ENCODE assay signal across 1 cellular context in the genomic region with DNA sequence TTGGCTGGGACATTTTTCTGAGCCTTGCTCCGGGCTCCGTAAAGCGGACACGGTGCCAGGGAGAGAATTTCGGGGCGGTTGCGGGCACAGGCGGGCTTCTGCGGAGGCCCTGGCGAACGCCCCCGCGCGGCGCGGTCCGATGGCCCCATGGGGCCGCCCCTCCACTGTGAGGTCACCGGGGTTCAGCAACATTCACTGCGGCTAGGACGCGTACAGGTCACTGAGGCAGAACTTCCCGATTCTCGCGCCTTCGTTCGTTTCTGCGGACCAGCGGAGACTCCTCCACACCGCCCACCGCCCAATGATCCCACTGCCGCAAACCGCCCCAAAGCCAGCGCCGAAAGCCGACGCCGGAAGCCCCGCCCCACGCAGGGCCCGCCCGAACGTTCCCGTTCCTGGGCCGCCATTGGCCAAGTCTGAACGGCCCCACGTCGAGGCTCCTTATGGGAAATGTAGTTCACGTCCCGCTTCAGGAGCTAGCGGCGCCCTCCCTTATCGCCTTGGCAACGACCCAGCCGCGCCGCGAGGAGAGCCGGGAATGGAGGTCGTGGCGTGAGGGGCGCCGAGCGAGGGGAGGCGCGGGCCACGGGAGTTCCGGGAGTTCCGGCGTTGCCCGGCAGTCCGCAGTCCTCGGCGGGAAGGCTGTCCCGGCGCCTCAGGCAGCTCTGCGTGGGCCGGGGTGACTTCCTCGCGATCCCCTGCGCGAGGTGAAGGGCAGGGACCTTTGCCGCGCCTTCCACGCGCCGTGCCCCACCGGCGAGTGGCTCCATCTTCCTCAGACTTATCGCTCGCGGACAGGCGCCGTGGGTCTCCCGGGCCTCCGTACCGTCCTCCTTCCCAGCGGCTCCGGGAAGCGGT.
TF ChIP-seq lines count a peak whose summit lies in the region.

A gene (plus strand): TSS at position 498 of the 858 bp plus-strand sequence. CDS start 499 bp downstream, outside the sequence.

TF ChIP-seq in K562, 482 proteins besides CTCF, POLR2A, EP300 and RAD21 (continued from another document and continues in another):
- TF ChIP-seq, protein P1, sequence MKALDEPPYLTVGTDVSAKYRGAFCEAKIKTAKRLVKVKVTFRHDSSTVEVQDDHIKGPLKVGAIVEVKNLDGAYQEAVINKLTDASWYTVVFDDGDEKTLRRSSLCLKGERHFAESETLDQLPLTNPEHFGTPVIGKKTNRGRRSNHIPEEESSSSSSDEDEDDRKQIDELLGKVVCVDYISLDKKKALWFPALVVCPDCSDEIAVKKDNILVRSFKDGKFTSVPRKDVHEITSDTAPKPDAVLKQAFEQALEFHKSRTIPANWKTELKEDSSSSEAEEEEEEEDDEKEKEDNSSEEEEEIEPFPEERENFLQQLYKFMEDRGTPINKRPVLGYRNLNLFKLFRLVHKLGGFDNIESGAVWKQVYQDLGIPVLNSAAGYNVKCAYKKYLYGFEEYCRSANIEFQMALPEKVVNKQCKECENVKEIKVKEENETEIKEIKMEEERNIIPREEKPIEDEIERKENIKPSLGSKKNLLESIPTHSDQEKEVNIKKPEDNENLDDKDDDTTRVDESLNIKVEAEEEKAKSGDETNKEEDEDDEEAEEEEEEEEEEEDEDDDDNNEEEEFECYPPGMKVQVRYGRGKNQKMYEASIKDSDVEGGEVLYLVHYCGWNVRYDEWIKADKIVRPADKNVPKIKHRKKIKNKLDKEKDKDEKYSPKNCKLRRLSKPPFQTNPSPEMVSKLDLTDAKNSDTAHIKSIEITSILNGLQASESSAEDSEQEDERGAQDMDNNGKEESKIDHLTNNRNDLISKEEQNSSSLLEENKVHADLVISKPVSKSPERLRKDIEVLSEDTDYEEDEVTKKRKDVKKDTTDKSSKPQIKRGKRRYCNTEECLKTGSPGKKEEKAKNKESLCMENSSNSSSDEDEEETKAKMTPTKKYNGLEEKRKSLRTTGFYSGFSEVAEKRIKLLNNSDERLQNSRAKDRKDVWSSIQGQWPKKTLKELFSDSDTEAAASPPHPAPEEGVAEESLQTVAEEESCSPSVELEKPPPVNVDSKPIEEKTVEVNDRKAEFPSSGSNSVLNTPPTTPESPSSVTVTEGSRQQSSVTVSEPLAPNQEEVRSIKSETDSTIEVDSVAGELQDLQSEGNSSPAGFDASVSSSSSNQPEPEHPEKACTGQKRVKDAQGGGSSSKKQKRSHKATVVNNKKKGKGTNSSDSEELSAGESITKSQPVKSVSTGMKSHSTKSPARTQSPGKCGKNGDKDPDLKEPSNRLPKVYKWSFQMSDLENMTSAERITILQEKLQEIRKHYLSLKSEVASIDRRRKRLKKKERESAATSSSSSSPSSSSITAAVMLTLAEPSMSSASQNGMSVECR (CRISPR knock-in tag; IDR thresholded peaks at IDR 0.05): peak; percentile 85
- TF ChIP-seq NRF1 (conservative IDR thresholded peaks at IDR 0.05 in 1 of 2, IDR thresholded peaks at IDR 0.05 in 1 of 2) (peak; percentile 82 to 85), HDGF (IDR thresholded peaks at IDR 0.05) (no peak), LARP7 (IDR thresholded peaks at IDR 0.05) (no peak), ETV5 (CRISPR knock-in tag; IDR thresholded peaks at IDR 0.05; ENCODE audit: low read depth) (0 out of 2 replicates have a peak, but pooled peaks have one; percentile 58), PPARD (CRISPR knock-in tag; IDR thresholded peaks at IDR 0.05) (no peak), HMG20B (CRISPR knock-in tag; IDR thresholded peaks at IDR 0.05) (no peak), BHLHE40 (IDR thresholded peaks at IDR 0.05; ENCODE audit: low read length) (no peak; the same call in 1 of the 2 replicates), HOXB6 (CRISPR knock-in tag; IDR thresholded peaks at IDR 0.05; ENCODE audit: borderline replicate concordance) (no peak), NONO (IDR thresholded peaks at IDR 0.05; ENCODE audit: low read depth in 2 of 2, low read length in 1 of 2) (peak; percentile 17 to 90; a peak in 2 of 4 replicates), GABPB2 (CRISPR knock-in tag; conservative IDR thresholded peaks at IDR 0.05) (no peak), RCOR1 (IDR thresholded peaks at IDR 0.05; ENCODE audit: borderline replicate concordance in 1 of 2, low read depth in 2 of 2, low read length in 2 of 2) (0 out of 4 replicates have a peak, but pooled peaks of 1 of the 2 experiments have one; percentile 4), CBX8 (IDR thresholded peaks at IDR 0.05; ENCODE audit: borderline replicate concordance, extremely low read depth, low read depth, low read length, poor library complexity, severe bottlenecking) (no peak), TAF9B (IDR thresholded peaks at IDR 0.05; ENCODE audit: partially characterized antibody) (peak; percentile 77), ZNF717 (CRISPR knock-in tag; IDR thresholded peaks at IDR 0.05) (no peak), ZNF778 (CRISPR knock-in tag; IDR thresholded peaks at IDR 0.05) (no peak), TARDBP (IDR thresholded peaks at IDR 0.05) (0 out of 2 replicates have a peak, but pooled peaks have one; percentile 62), MBD2 (IDR thresholded peaks at IDR 0.05; ENCODE audit: borderline replicate concordance, low read depth) (peak; percentile 93), BCL6 (CRISPR knock-in tag; IDR thresholded peaks at IDR 0.05) (no peak), RFX1 (IDR thresholded peaks at IDR 0.05) (peak; percentile 94), CBX1 (IDR thresholded peaks at IDR 0.05; ENCODE audit: low read depth) (0 out of 2 replicates have a peak, but pooled peaks have one; percentile 15), KHSRP (IDR thresholded peaks at IDR 0.05) (no peak), SLC30A9 (CRISPR knock-in tag; IDR thresholded peaks at IDR 0.05) (no peak), POLR3G (IDR thresholded peaks at IDR 0.05; ENCODE audit: extremely low read depth, insufficient read length, insufficient replicate concordance) (no peak), MCM3 (IDR thresholded peaks at IDR 0.05) (no peak), EHMT2 (IDR thresholded peaks at IDR 0.05) (no peak), POLR2B (IDR thresholded peaks at IDR 0.05; ENCODE audit: low read depth, partially characterized antibody) (peak; percentile 95), HCFC1 (IDR thresholded peaks at IDR 0.05; ENCODE audit: low read depth, low read length) (peak; percentile 95), NUFIP1 (IDR thresholded peaks at IDR 0.05; ENCODE audit: partially characterized antibody) (no peak), ZBTB8A (IDR thresholded peaks at IDR 0.05; ENCODE audit: partially characterized antibody) (no peak), BCOR (IDR thresholded peaks at IDR 0.05) (no peak), CCAR2 (IDR thresholded peaks at IDR 0.05; ENCODE audit: low read depth, low read length) (no peak), MEIS2 (IDR thresholded peaks at IDR 0.05; ENCODE audit: partially characterized antibody) (peak; percentile 33), FOXJ2 (tag; IDR thresholded peaks at IDR 0.05) (no peak), IRF2 (CRISPR knock-in tag; IDR thresholded peaks at IDR 0.05) (no peak), ARNT (IDR thresholded peaks at IDR 0.05) (no peak), HNRNPUL1 (IDR thresholded peaks at IDR 0.05; ENCODE audit: low read length) (no peak)
- TF ChIP-seq, protein P2, sequence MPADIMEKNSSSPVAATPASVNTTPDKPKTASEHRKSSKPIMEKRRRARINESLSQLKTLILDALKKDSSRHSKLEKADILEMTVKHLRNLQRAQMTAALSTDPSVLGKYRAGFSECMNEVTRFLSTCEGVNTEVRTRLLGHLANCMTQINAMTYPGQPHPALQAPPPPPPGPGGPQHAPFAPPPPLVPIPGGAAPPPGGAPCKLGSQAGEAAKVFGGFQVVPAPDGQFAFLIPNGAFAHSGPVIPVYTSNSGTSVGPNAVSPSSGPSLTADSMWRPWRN (IDR thresholded peaks at IDR 0.05; ENCODE audit: low read depth): no peak
- TF ChIP-seq, protein P3, sequence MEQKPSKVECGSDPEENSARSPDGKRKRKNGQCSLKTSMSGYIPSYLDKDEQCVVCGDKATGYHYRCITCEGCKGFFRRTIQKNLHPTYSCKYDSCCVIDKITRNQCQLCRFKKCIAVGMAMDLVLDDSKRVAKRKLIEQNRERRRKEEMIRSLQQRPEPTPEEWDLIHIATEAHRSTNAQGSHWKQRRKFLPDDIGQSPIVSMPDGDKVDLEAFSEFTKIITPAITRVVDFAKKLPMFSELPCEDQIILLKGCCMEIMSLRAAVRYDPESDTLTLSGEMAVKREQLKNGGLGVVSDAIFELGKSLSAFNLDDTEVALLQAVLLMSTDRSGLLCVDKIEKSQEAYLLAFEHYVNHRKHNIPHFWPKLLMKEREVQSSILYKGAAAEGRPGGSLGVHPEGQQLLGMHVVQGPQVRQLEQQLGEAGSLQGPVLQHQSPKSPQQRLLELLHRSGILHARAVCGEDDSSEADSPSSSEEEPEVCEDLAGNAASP (IDR thresholded peaks at IDR 0.05): no peak
- TF ChIP-seq, protein P4, sequence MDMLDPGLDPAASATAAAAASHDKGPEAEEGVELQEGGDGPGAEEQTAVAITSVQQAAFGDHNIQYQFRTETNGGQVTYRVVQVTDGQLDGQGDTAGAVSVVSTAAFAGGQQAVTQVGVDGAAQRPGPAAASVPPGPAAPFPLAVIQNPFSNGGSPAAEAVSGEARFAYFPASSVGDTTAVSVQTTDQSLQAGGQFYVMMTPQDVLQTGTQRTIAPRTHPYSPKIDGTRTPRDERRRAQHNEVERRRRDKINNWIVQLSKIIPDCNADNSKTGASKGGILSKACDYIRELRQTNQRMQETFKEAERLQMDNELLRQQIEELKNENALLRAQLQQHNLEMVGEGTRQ (CRISPR knock-in tag; IDR thresholded peaks at IDR 0.05): no peak
- TF ChIP-seq, protein P5, sequence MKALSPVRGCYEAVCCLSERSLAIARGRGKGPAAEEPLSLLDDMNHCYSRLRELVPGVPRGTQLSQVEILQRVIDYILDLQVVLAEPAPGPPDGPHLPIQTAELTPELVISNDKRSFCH (CRISPR knock-in tag; IDR thresholded peaks at IDR 0.05): no peak
- TF ChIP-seq, protein P5 (tag; IDR thresholded peaks at IDR 0.05): no peak
- TF ChIP-seq, protein P6, sequence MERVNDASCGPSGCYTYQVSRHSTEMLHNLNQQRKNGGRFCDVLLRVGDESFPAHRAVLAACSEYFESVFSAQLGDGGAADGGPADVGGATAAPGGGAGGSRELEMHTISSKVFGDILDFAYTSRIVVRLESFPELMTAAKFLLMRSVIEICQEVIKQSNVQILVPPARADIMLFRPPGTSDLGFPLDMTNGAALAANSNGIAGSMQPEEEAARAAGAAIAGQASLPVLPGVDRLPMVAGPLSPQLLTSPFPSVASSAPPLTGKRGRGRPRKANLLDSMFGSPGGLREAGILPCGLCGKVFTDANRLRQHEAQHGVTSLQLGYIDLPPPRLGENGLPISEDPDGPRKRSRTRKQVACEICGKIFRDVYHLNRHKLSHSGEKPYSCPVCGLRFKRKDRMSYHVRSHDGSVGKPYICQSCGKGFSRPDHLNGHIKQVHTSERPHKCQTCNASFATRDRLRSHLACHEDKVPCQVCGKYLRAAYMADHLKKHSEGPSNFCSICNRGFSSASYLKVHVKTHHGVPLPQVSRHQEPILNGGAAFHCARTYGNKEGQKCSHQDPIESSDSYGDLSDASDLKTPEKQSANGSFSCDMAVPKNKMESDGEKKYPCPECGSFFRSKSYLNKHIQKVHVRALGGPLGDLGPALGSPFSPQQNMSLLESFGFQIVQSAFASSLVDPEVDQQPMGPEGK (CRISPR knock-in tag; IDR thresholded peaks at IDR 0.05; ENCODE audit: borderline replicate concordance): no peak
- TF ChIP-seq, protein P7, sequence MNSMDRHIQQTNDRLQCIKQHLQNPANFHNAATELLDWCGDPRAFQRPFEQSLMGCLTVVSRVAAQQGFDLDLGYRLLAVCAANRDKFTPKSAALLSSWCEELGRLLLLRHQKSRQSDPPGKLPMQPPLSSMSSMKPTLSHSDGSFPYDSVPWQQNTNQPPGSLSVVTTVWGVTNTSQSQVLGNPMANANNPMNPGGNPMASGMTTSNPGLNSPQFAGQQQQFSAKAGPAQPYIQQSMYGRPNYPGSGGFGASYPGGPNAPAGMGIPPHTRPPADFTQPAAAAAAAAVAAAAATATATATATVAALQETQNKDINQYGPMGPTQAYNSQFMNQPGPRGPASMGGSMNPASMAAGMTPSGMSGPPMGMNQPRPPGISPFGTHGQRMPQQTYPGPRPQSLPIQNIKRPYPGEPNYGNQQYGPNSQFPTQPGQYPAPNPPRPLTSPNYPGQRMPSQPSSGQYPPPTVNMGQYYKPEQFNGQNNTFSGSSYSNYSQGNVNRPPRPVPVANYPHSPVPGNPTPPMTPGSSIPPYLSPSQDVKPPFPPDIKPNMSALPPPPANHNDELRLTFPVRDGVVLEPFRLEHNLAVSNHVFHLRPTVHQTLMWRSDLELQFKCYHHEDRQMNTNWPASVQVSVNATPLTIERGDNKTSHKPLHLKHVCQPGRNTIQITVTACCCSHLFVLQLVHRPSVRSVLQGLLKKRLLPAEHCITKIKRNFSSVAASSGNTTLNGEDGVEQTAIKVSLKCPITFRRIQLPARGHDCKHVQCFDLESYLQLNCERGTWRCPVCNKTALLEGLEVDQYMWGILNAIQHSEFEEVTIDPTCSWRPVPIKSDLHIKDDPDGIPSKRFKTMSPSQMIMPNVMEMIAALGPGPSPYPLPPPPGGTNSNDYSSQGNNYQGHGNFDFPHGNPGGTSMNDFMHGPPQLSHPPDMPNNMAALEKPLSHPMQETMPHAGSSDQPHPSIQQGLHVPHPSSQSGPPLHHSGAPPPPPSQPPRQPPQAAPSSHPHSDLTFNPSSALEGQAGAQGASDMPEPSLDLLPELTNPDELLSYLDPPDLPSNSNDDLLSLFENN (IDR thresholded peaks at IDR 0.05; ENCODE audit: low read depth in 2 of 2, low read length in 2 of 2): no peak
- TF ChIP-seq, protein P8, sequence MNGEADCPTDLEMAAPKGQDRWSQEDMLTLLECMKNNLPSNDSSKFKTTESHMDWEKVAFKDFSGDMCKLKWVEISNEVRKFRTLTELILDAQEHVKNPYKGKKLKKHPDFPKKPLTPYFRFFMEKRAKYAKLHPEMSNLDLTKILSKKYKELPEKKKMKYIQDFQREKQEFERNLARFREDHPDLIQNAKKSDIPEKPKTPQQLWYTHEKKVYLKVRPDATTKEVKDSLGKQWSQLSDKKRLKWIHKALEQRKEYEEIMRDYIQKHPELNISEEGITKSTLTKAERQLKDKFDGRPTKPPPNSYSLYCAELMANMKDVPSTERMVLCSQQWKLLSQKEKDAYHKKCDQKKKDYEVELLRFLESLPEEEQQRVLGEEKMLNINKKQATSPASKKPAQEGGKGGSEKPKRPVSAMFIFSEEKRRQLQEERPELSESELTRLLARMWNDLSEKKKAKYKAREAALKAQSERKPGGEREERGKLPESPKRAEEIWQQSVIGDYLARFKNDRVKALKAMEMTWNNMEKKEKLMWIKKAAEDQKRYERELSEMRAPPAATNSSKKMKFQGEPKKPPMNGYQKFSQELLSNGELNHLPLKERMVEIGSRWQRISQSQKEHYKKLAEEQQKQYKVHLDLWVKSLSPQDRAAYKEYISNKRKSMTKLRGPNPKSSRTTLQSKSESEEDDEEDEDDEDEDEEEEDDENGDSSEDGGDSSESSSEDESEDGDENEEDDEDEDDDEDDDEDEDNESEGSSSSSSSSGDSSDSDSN (IDR thresholded peaks at IDR 0.05; ENCODE audit: borderline replicate concordance in 1 of 2, low read depth in 2 of 2, low read length in 2 of 2): peak; percentile 60 to 64; a peak in 1 of 4 replicates
- TF ChIP-seq, protein P9, sequence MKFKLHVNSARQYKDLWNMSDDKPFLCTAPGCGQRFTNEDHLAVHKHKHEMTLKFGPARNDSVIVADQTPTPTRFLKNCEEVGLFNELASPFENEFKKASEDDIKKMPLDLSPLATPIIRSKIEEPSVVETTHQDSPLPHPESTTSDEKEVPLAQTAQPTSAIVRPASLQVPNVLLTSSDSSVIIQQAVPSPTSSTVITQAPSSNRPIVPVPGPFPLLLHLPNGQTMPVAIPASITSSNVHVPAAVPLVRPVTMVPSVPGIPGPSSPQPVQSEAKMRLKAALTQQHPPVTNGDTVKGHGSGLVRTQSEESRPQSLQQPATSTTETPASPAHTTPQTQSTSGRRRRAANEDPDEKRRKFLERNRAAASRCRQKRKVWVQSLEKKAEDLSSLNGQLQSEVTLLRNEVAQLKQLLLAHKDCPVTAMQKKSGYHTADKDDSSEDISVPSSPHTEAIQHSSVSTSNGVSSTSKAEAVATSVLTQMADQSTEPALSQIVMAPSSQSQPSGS (CRISPR knock-in tag; IDR thresholded peaks at IDR 0.05): no peak
